In the genomic region with DNA sequence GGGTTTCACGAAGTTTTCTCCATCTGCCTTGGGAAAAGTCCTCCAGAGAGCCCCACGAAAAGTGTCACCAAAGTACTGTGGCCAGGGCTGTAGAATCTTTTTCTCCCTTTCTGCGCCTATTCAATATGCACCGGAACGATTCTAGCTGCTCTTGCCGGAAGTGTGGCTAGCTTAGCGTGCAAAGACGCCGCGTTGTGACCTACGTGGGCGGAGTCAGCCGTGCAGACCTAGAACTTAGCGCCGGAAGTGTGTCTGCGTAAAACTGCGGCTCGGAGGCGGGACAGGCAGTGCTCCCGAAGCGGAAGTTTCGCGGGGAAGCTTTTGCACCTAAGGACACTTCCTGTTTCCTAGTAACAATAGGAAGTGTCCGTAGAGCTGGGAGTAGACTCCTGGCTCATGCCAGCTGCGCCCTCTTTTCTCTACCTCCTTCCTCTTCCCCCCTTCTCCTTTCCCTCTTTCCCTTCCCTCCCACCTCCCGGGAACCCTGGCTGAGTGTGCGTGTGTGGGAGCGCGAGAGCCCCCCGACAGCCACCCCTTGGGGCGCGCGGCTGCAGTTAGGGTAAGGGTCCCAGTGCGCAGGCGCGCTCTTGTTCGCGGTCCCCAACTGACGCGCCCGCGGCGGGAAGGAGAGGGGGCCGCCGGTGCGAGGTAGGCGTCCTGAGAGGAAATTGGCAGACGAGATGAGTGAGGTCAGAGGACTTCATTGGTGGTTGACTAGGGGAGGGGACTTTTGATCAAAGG, we compare ENCODE assay signal across 1 cellular context.
TF ChIP-seq lines count a peak whose summit lies in the region.

A gene with protein sequence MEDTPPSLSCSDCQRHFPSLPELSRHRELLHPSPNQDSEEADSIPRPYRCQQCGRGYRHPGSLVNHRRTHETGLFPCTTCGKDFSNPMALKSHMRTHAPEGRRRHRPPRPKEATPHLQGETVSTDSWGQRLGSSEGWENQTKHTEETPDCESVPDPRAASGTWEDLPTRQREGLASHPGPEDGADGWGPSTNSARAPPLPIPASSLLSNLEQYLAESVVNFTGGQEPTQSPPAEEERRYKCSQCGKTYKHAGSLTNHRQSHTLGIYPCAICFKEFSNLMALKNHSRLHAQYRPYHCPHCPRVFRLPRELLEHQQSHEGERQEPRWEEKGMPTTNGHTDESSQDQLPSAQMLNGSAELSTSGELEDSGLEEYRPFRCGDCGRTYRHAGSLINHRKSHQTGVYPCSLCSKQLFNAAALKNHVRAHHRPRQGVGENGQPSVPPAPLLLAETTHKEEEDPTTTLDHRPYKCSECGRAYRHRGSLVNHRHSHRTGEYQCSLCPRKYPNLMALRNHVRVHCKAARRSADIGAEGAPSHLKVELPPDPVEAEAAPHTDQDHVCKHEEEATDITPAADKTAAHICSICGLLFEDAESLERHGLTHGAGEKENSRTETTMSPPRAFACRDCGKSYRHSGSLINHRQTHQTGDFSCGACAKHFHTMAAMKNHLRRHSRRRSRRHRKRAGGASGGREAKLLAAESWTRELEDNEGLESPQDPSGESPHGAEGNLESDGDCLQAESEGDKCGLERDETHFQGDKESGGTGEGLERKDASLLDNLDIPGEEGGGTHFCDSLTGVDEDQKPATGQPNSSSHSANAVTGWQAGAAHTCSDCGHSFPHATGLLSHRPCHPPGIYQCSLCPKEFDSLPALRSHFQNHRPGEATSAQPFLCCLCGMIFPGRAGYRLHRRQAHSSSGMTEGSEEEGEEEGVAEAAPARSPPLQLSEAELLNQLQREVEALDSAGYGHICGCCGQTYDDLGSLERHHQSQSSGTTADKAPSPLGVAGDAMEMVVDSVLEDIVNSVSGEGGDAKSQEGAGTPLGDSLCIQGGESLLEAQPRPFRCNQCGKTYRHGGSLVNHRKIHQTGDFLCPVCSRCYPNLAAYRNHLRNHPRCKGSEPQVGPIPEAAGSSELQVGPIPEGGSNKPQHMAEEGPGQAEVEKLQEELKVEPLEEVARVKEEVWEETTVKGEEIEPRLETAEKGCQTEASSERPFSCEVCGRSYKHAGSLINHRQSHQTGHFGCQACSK (N-terminal part only) (plus strand): TSS at position 350 of the 741 bp plus-strand sequence. CDS start 1,903 bp downstream, outside the sequence.
A gene (minus strand): TSS at position 168 of the 741 bp plus-strand sequence. CDS start 9,781 bp downstream, outside the sequence.

TF ChIP-seq in K562, 482 proteins besides CTCF, POLR2A, EP300 and RAD21 (continued from another document and continues in another):
- TF ChIP-seq, protein P1, sequence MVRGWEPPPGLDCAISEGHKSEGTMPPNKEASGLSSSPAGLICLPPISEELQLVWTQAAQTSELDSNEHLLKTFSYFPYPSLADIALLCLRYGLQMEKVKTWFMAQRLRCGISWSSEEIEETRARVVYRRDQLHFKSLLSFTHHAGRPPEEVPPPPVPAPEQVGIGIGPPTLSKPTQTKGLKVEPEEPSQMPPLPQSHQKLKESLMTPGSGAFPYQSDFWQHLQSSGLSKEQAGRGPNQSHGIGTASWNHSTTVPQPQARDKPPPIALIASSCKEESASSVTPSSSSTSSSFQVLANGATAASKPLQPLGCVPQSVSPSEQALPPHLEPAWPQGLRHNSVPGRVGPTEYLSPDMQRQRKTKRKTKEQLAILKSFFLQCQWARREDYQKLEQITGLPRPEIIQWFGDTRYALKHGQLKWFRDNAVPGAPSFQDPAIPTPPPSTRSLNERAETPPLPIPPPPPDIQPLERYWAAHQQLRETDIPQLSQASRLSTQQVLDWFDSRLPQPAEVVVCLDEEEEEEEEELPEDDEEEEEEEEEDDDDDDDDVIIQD (CRISPR knock-in tag; IDR thresholded peaks at IDR 0.05): no peak
- TF ChIP-seq SMARCE1 (IDR thresholded peaks at IDR 0.05): no peak
- peak; percentile 68; the same call in 1 of the 2 replicates for TF ChIP-seq JUND (IDR thresholded peaks at IDR 0.05; ENCODE audit: borderline replicate concordance, low read depth, low read length)
- no peak; the same call in 2 of the 3 replicates for TF ChIP-seq JUND (tag; IDR thresholded peaks at IDR 0.05; ENCODE audit: borderline replicate concordance, low read depth, low read length)
- TF ChIP-seq, protein P2, sequence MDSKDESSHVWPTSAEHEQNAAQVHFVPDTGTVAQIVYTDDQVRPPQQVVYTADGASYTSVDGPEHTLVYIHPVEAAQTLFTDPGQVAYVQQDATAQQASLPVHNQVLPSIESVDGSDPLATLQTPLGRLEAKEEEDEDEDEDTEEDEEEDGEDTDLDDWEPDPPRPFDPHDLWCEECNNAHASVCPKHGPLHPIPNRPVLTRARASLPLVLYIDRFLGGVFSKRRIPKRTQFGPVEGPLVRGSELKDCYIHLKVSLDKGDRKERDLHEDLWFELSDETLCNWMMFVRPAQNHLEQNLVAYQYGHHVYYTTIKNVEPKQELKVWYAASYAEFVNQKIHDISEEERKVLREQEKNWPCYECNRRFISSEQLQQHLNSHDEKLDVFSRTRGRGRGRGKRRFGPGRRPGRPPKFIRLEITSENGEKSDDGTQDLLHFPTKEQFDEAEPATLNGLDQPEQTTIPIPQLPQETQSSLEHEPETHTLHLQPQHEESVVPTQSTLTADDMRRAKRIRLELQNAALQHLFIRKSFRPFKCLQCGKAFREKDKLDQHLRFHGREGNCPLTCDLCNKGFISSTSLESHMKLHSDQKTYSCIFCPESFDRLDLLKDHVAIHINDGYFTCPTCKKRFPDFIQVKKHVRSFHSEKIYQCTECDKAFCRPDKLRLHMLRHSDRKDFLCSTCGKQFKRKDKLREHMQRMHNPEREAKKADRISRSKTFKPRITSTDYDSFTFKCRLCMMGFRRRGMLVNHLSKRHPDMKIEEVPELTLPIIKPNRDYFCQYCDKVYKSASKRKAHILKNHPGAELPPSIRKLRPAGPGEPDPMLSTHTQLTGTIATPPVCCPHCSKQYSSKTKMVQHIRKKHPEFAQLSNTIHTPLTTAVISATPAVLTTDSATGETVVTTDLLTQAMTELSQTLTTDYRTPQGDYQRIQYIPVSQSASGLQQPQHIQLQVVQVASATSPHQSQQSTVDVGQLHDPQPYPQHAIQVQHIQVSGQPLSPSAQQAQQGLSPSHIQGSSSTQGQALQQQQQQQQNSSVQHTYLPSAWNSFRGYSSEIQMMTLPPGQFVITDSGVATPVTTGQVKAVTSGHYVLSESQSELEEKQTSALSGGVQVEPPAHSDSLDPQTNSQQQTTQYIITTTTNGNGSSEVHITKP (IDR thresholded peaks at IDR 0.05; ENCODE audit: partially characterized antibody): peak; percentile 26
- TF ChIP-seq ZNF431 (CRISPR knock-in tag; IDR thresholded peaks at IDR 0.05): no peak
- TF ChIP-seq, protein P3, sequence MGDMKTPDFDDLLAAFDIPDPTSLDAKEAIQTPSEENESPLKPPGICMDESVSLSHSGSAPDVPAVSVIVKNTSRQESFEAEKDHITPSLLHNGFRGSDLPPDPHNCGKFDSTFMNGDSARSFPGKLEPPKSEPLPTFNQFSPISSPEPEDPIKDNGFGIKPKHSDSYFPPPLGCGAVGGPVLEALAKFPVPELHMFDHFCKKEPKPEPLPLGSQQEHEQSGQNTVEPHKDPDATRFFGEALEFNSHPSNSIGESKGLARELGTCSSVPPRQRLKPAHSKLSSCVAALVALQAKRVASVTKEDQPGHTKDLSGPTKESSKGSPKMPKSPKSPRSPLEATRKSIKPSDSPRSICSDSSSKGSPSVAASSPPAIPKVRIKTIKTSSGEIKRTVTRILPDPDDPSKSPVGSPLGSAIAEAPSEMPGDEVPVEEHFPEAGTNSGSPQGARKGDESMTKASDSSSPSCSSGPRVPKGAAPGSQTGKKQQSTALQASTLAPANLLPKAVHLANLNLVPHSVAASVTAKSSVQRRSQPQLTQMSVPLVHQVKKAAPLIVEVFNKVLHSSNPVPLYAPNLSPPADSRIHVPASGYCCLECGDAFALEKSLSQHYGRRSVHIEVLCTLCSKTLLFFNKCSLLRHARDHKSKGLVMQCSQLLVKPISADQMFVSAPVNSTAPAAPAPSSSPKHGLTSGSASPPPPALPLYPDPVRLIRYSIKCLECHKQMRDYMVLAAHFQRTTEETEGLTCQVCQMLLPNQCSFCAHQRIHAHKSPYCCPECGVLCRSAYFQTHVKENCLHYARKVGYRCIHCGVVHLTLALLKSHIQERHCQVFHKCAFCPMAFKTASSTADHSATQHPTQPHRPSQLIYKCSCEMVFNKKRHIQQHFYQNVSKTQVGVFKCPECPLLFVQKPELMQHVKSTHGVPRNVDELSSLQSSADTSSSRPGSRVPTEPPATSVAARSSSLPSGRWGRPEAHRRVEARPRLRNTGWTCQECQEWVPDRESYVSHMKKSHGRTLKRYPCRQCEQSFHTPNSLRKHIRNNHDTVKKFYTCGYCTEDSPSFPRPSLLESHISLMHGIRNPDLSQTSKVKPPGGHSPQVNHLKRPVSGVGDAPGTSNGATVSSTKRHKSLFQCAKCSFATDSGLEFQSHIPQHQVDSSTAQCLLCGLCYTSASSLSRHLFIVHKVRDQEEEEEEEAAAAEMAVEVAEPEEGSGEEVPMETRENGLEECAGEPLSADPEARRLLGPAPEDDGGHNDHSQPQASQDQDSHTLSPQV (IDR thresholded peaks at IDR 0.05): no peak
- no peak for TF ChIP-seq XRCC3 (IDR thresholded peaks at IDR 0.05)
- TF ChIP-seq, protein P4, sequence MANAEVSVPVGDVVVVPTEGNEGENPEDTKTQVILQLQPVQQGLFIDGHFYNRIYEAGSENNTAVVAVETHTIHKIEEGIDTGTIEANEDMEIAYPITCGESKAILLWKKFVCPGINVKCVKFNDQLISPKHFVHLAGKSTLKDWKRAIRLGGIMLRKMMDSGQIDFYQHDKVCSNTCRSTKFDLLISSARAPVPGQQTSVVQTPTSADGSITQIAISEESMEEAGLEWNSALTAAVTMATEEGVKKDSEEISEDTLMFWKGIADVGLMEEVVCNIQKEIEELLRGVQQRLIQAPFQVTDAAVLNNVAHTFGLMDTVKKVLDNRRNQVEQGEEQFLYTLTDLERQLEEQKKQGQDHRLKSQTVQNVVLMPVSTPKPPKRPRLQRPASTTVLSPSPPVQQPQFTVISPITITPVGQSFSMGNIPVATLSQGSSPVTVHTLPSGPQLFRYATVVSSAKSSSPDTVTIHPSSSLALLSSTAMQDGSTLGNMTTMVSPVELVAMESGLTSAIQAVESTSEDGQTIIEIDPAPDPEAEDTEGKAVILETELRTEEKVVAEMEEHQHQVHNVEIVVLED (CRISPR knock-in tag; IDR thresholded peaks at IDR 0.05): peak; percentile 95
- TF ChIP-seq, protein P5, sequence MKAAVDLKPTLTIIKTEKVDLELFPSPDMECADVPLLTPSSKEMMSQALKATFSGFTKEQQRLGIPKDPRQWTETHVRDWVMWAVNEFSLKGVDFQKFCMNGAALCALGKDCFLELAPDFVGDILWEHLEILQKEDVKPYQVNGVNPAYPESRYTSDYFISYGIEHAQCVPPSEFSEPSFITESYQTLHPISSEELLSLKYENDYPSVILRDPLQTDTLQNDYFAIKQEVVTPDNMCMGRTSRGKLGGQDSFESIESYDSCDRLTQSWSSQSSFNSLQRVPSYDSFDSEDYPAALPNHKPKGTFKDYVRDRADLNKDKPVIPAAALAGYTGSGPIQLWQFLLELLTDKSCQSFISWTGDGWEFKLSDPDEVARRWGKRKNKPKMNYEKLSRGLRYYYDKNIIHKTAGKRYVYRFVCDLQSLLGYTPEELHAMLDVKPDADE (conservative IDR thresholded peaks at IDR 0.05; ENCODE audit: control insufficient read depth, low read depth, low read length): peak; percentile 85
- TF ChIP-seq KLF6 (CRISPR knock-in tag; IDR thresholded peaks at IDR 0.05; ENCODE audit: borderline replicate concordance): 0 out of 2 replicates have a peak, but pooled peaks have one; percentile 20
- TF ChIP-seq, protein P6, sequence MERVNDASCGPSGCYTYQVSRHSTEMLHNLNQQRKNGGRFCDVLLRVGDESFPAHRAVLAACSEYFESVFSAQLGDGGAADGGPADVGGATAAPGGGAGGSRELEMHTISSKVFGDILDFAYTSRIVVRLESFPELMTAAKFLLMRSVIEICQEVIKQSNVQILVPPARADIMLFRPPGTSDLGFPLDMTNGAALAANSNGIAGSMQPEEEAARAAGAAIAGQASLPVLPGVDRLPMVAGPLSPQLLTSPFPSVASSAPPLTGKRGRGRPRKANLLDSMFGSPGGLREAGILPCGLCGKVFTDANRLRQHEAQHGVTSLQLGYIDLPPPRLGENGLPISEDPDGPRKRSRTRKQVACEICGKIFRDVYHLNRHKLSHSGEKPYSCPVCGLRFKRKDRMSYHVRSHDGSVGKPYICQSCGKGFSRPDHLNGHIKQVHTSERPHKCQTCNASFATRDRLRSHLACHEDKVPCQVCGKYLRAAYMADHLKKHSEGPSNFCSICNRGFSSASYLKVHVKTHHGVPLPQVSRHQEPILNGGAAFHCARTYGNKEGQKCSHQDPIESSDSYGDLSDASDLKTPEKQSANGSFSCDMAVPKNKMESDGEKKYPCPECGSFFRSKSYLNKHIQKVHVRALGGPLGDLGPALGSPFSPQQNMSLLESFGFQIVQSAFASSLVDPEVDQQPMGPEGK (CRISPR knock-in tag; IDR thresholded peaks at IDR 0.05; ENCODE audit: borderline replicate concordance): no peak
- peak; percentile 82 to 86; a peak in 1 of 4 replicates for TF ChIP-seq SIN3A (IDR thresholded peaks at IDR 0.05; ENCODE audit: borderline replicate concordance in 2 of 2, control insufficient read depth in 1 of 2, low read depth in 2 of 2, low read length in 2 of 2)
- TF ChIP-seq GATA2 (CRISPR knock-in tag; IDR thresholded peaks at IDR 0.05): no peak
- TF ChIP-seq SMAD2 (IDR thresholded peaks at IDR 0.05; ENCODE audit: low read depth, low read length): no peak
- TF ChIP-seq ZNF232 (CRISPR knock-in tag; IDR thresholded peaks at IDR 0.05): no peak
- TF ChIP-seq CREBBP (IDR thresholded peaks at IDR 0.05; ENCODE audit: low read depth, low read length): no peak
- peak; percentile 22 for TF ChIP-seq SMAD1 (IDR thresholded peaks at IDR 0.05; ENCODE audit: low read depth, low read length, partially characterized antibody)
- peak; percentile 95 for TF ChIP-seq CREB1 (IDR thresholded peaks at IDR 0.05)
- TF ChIP-seq CREB1 (CRISPR knock-in tag; IDR thresholded peaks at IDR 0.05): peak; percentile 92
- no peak for TF ChIP-seq BRD9 (IDR thresholded peaks at IDR 0.05; ENCODE audit: low read depth, partially characterized antibody)
- no peak for TF ChIP-seq HSF4 (CRISPR knock-in tag; IDR thresholded peaks at IDR 0.05; ENCODE audit: borderline replicate concordance)
- TF ChIP-seq, protein P7, sequence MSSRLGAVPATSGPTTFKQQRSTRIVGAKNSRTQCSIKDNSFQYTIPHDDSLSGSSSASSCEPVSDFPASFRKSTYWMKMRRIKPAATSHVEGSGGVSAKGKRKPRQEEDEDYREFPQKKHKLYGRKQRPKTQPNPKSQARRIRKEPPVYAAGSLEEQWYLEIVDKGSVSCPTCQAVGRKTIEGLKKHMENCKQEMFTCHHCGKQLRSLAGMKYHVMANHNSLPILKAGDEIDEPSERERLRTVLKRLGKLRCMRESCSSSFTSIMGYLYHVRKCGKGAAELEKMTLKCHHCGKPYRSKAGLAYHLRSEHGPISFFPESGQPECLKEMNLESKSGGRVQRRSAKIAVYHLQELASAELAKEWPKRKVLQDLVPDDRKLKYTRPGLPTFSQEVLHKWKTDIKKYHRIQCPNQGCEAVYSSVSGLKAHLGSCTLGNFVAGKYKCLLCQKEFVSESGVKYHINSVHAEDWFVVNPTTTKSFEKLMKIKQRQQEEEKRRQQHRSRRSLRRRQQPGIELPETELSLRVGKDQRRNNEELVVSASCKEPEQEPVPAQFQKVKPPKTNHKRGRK (tag; IDR thresholded peaks at IDR 0.05): no peak
- TF ChIP-seq MBD2 (IDR thresholded peaks at IDR 0.05; ENCODE audit: borderline replicate concordance, low read depth): peak; percentile 58
- peak in 1 of 3 experiments; percentile 54 for TF ChIP-seq YY1 (IDR thresholded peaks at IDR 0.05; ENCODE audit: borderline replicate concordance in 1 of 3, control insufficient read depth in 1 of 3, extremely low read depth in 1 of 3, insufficient read depth in 3 of 3, insufficient read length in 1 of 3, insufficient replicate concordance in 2 of 3, low read depth in 1 of 3, low read length in 2 of 3)
- no peak for TF ChIP-seq ZNF79 (CRISPR knock-in tag; IDR thresholded peaks at IDR 0.05; ENCODE audit: low read depth)
- TF ChIP-seq TAF7 (tag; IDR thresholded peaks at IDR 0.05): peak; percentile 77
- TF ChIP-seq, protein P8, sequence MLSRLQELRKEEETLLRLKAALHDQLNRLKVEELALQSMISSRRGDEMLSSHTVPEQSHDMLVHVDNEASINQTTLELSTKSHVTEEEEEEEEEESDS (CRISPR knock-in tag; IDR thresholded peaks at IDR 0.05): no peak
- peak; percentile 48; the same call in 1 of the 2 replicates for TF ChIP-seq ATF1 (CRISPR knock-in tag; IDR thresholded peaks at IDR 0.05)
- TF ChIP-seq ATF1 (tag; IDR thresholded peaks at IDR 0.05): peak; percentile 94
